17 cellular contexts compared by ENCODE assay signal in the genomic region with DNA sequence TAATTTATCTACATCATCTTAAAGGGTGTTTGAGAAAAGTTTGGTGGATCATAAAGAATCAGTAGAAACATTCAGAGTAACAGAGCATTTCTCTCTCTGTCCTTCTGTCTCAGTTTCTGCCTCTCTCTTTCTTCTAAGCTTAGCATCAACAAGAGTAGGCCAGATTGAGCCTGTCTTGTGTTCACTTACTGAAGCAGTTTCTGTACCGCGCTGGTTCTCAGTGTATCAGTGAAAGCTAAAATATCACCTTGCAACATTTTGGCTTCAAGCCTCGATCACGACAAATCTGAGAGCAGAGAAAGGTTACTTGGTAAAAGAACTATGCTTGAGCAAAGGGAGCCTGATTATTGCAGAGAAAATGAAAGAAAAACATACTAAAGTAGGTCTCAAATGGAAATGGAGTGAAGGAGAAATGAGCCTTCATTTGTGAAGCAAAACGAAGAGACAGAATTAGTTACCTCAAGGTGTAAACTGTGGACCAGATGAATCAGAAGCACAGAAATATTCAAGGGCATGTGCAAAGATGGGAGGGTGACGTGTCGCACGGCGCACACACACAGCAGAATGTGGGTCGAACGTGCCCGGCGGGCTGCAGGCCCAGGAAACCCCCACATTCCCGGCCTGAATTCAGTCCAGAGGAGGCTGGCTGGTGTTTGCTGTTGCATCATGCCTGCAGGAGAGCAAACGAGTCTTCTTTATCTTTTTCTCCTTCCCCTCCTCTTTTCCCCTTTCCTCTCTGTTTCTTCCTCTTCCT.
A peak's percentile ranks its signal among the peaks of the same experiment; 100 is the strongest.
DNase-seq lines count a peak whose midpoint lies in the region; ATAC-seq and TF ChIP-seq lines count a peak whose summit lies in the region.
"Had no signal": no experiment of that assay in that cellular context is flagged by ENCODE, and none has a peak within 500 bp of the region (broad histone marks: within the 10 kb centered on the region; RNA-seq: fewer than 3 reads in every experiment).

No MANE protein-coding gene starts in this region.

- peak overlapping the region; percentile 68 for H3K27ac ChIP-seq in angular gyrus (ENCODE audit: low read depth, low read length)
- H3K27ac ChIP-seq in psoas muscle, result peak overlapping the region; percentile 77

- H3K36me3 Mint-ChIP-seq in effector memory CD8-positive, alpha-beta T cell (ENCODE audit: insufficient read depth), result no peaks in the 10 kb centered on the region

- no peaks in the 10 kb centered on the region for H3K9me3 ChIP-seq in psoas muscle

- WGBS in psoas muscle, 3 donors, result 34 to 42% (median 41%) methylated on average over 15 of the region's 15 CpGs

- H3K4me1 ChIP-seq in psoas muscle, result peaks cover 6% of the 10 kb centered on the region

- H3K9me3 Mint-ChIP-seq in effector memory CD8-positive, alpha-beta T cell, result no peaks in the 10 kb centered on the region

- no peaks in the 10 kb centered on the region for H3K4me1 Mint-ChIP-seq in effector memory CD8-positive, alpha-beta T cell (ENCODE audit: low read depth in 2 of 2)

- TF ChIP-seq CTCF in psoas muscle (IDR thresholded peaks at IDR 0.05), result no peak

- H3K27me3 Mint-ChIP-seq in effector memory CD8-positive, alpha-beta T cell, result peaks cover 0 to 6% of the 10 kb centered on the region in 2 donors

- no peaks in the 10 kb centered on the region for H3K36me3 ChIP-seq in psoas muscle (ENCODE audit: insufficient read depth in 1 of 2, low read depth in 1 of 2)

- no peaks in the 10 kb centered on the region for H3K27me3 ChIP-seq in psoas muscle (ENCODE audit: insufficient read depth in 3 of 3, low read length in 2 of 3)

- no peak overlapping the region for H3K27ac Mint-ChIP-seq in effector memory CD8-positive, alpha-beta T cell

- intact Hi-C loops in psoas muscle (cut with DNase I) (no loop called here), left colon (cut with DNase I, micrococcal nuclease) (no loop called here)

- peak; percentile 18 for DNase-seq in AG20443 (ENCODE audit: low spot score)
- DNase-seq in inferior parietal cortex (ENCODE audit: extremely low spot score), result peak; percentile 49
- DNase-seq in psoas muscle, result peak; percentile 22 to 89
- no peak for DNase-seq in effector memory CD8-positive, alpha-beta T cell
- DNase-seq in DMS53 (lab: John Stamatoyannopoulos, UW), result no peak
- no peak for DNase-seq in left colon
- DNase-seq: 8988T, DMS 273 treated with DMSO at 0.1 percent for 48 hours, KBM-7, NCI-H1092, NCI-H1694, NCI-H2107, NCI-H226, NCI-H526 treated with DMSO at 0.1 percent for 48 hours had no signal

- ATAC-seq in psoas muscle, result peak; percentile 76 to 98 (median 96)
- no peak for ATAC-seq in effector memory CD8-positive, alpha-beta T cell (replicated peaks)
- ATAC-seq in HG02840 (IDR thresholded peaks at IDR 0.05; ENCODE audit: low FRiP score, unreplicated experiment), result no peak
- ATAC-seq in left colon, result no peak
- ATAC-seq: HCT116 had no signal

- peak overlapping the region; percentile 48 for H3K4me3 ChIP-seq in psoas muscle

- H3K4me3 Mint-ChIP-seq in effector memory CD8-positive, alpha-beta T cell, result no peak overlapping the region

Comparison
In these comparisons a context has a peak if more than half of its experiments do, and no peak if none do; other contexts are left out.
1. DNase-seq: peak in AG20443 (single experiment), inferior parietal cortex (single experiment) and psoas muscle (2 of 2); none in effector memory CD8-positive, alpha-beta T cell (0 of 3), DMS53 (single experiment) and left colon (0 of 2).
2. ATAC-seq: peak in psoas muscle (4 of 4); none in effector memory CD8-positive, alpha-beta T cell (single experiment), HG02840 (single experiment) and left colon (single experiment).